In genomic region chr19:54418030-54418929, GRCh38 we compare ENCODE assay signal across 8 cellular contexts. TPM values are rescaled to one million over a fixed set of nuclear protein-coding genes. Genes with fewer than 3 reads are reported as not detected.
A peak's percentile ranks its signal among the peaks of the same experiment; 100 is the strongest.
DNase-seq lines count a peak whose midpoint lies in the region; ATAC-seq and TF ChIP-seq lines count a peak whose summit lies in the region.

No MANE protein-coding gene starts in this region.

- no peaks in the 10 kb centered on the region for H3K36me3 ChIP-seq in suprapubic skin

- peak; percentile 32 to 37 for ATAC-seq in activated CD4-positive, CD25-positive, alpha-beta regulatory T cell treated with anti-CD3 and anti-CD28 coated beads, Interleukin-2, amount 50 U/mL, for 24 hours
- ATAC-seq in T-helper 17 cell, result peak; percentile 73
- ATAC-seq in GM19351 (IDR thresholded peaks at IDR 0.05; ENCODE audit: unreplicated experiment), result no peak

- H3K27ac ChIP-seq in suprapubic skin, result no peak overlapping the region

- peaks cover 78% of the 10 kb centered on the region for H3K27me3 ChIP-seq in suprapubic skin

- no peaks in the 10 kb centered on the region for H3K9me3 ChIP-seq in T-helper 17 cell (ENCODE audit: control insufficient read depth, low read length, poor library complexity, severe bottlenecking)
- H3K9me3 ChIP-seq in suprapubic skin, result no peaks in the 10 kb centered on the region

- TF ChIP-seq POLR2A in suprapubic skin (IDR thresholded peaks at IDR 0.05), result no peak

- peak overlapping the region; percentile 92 for H3K4me3 Mint-ChIP-seq in T-helper 17 cell

- no peak overlapping the region for H3K4me3 ChIP-seq in suprapubic skin

- TF ChIP-seq EP300 in suprapubic skin (IDR thresholded peaks at IDR 0.05), result no peak

- TF ChIP-seq CTCF in suprapubic skin (IDR thresholded peaks at IDR 0.05), result no peak

- H3K4me1 Mint-ChIP-seq in T-helper 17 cell, result peaks cover 19% of the 10 kb centered on the region

- no peak for DNase-seq in activated CD4-positive, CD25-positive, alpha-beta regulatory T cell treated with anti-CD3 and anti-CD28 coated beads, Interleukin-2, amount 50 U/mL, for 72 hours
- DNase-seq in T-helper 17 cell, result no peak
- DNase-seq in foreskin melanocyte, result peak; percentile 15
- peak; percentile 50 for DNase-seq in stimulated activated CD8-positive, alpha-beta memory T cell treated with anti-CD3 and anti-CD28 coated beads, Interleukin-4, amount 100 ng/mL, for 48 hours
- no peak for DNase-seq in suprapubic skin (ENCODE audit: low spot score in 2 of 2)
- DNase-seq in NCI-H1436 (lab: John Stamatoyannopoulos, UW), result no peak

- 17% methylated on average over 21 of the region's 25 CpGs for whole genome bisulfite sequencing in suprapubic skin

- H3K36me3 Mint-ChIP-seq in T-helper 17 cell (ENCODE audit: low read depth), result peaks cover 15% of the 10 kb centered on the region

- peaks cover 25% of the 10 kb centered on the region for H3K4me1 ChIP-seq in suprapubic skin

- H3K27ac Mint-ChIP-seq in T-helper 17 cell, result peak overlapping the region; percentile 82

- peaks cover 34% of the 10 kb centered on the region for H3K27me3 Mint-ChIP-seq in T-helper 17 cell

RNA-seq across cellular contexts. Expression of gene TTYH1, which starts 3.0 kb away (rescaled TPM):
- not detected for total RNA-seq in T-helper 17 cell
- total RNA-seq in suprapubic skin, result 10 to 100 TPM; 11.2 to 20.4 (median 12.5) TPM

RNA-seq across cellular contexts. Expression of gene LENG8, which starts 30.7 kb away (rescaled TPM):
- total RNA-seq in T-helper 17 cell (100 to 1,000 TPM; 471 to 480 TPM), suprapubic skin (100 to 1,000 TPM in 2 of 4 donors, 10 to 100 TPM in 2; 80.4 to 410 (median 124) TPM)

RNA-seq across cellular contexts. Expression of gene LENG9, which starts 45.3 kb away (rescaled TPM):
- total RNA-seq in T-helper 17 cell (1 to 10 TPM; 4.4 to 6.0 TPM), suprapubic skin (1 to 10 TPM; 3.1 to 7.9 (median 4.1) TPM)

RNA-seq across cellular contexts. Expression of gene LAIR1, which starts 53.5 kb away (rescaled TPM):
- total RNA-seq in T-helper 17 cell (10 to 100 TPM; 21.5 to 22.2 TPM), suprapubic skin (1 to 10 TPM; 1.0 to 1.9 (median 1.5) TPM)

RNA-seq across cellular contexts. Expression of gene CDC42EP5, which starts 54.8 kb away (rescaled TPM):
- total RNA-seq in T-helper 17 cell (not detected), suprapubic skin (1 to 10 TPM; 4.2 to 9.4 (median 5.5) TPM)

Comparison
In these comparisons a context has a peak if more than half of its experiments do, and no peak if none do; other contexts are left out.
1. DNase-seq: peak in foreskin melanocyte (single experiment) and stimulated activated CD8-positive, alpha-beta memory T cell treated with anti-CD3 and anti-CD28 coated beads, Interleukin-4, amount 100 ng/mL, for 48 hours (single experiment); none in activated CD4-positive, CD25-positive, alpha-beta regulatory T cell treated with anti-CD3 and anti-CD28 coated beads, Interleukin-2, amount 50 U/mL, for 72 hours (single experiment), T-helper 17 cell (0 of 3), suprapubic skin (0 of 2) and NCI-H1436 (single experiment).
2. RNA of gene TTYH1, which starts 3.0 kb away (total RNA-seq): 11.2 to 20.4 TPM in suprapubic skin; not detected in T-helper 17 cell; every median in the first group is over 10 times any median in the second.